ENCODE assay signal across 17 cellular contexts in the genomic region with DNA sequence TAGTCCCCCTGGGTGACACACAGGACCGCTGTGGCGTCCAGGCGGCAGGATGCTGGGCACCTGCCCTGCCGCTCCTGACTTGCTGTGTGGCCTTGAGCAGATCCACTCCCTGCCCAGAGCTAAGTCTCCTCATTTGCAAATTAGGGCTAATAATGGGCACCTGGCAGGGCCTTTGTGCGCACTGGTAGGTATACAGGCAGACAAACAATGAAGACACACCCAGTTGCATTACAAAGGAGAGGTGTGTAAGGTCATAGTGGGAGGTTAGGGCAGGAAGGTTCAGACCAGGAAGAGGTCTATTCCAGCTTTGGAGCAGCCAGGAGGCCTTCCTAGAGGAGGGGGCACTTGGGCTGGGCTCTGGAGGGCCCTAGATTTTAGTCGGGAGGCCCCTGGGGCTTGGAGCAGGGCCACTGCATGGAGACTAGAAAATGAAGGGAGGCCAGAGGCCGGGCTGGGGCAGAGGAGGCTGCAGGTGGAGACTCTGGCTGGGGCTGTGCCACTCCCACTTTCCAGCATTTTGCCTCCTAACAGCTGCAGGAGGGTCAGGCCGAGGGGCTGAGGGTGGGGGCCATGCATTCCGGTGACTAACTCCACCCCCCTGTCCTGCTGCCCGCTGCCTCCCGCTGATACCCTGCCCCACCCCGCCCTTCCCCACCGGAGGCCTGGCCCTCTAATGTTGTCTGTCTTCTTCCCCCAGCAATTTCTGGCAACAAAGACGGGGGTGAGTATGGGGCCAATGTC. TPM values are rescaled to one million over a fixed set of nuclear protein-coding genes. Genes with fewer than 3 reads are reported as not detected.
DNase-seq lines count a peak whose midpoint lies in the region; ATAC-seq, FAIRE-seq and TF ChIP-seq lines count a peak whose summit lies in the region.
"Had no signal": no experiment of that assay in that cellular context is flagged by ENCODE, and none has a peak within 500 bp of the region (broad histone marks: within the 10 kb centered on the region; RNA-seq: fewer than 3 reads in every experiment).

No MANE protein-coding gene starts in this region.

- no peak overlapping the region for H2AFZ ChIP-seq in endothelial cell of umbilical vein (ENCODE audit: low read depth, low read length)

- peaks cover 4 to 14% (median 11%) of the 10 kb centered on the region in 10 experiments; a peak in 16 of 20 replicates for H3K4me1 ChIP-seq in BLaER1 treated with 17β-estradiol and CSF1 and Interleukin-3, amounts not matched to agents 10 nM and 100 nM
- H3K4me1 ChIP-seq in endothelial cell of umbilical vein (ENCODE audit: control insufficient read depth, extremely low read depth, insufficient read depth, low read length), result no peaks in the 10 kb centered on the region
- no peaks in the 10 kb centered on the region for H3K4me1 ChIP-seq in right lobe of liver
- H3K4me1 ChIP-seq: SJSA1 had no signal

- no peak for FAIRE-seq in endothelial cell of umbilical vein (lab: Jason Lieb, UNC)
- FAIRE-seq: urothelium cell line had no signal

- no peak overlapping the region for H3K4me3 ChIP-seq in BLaER1 treated with 17β-estradiol and CSF1 and Interleukin-3, amounts not matched to agents 10 nM and 100 nM
- H3K4me3 ChIP-seq in endothelial cell of umbilical vein (replicated peaks in 1 of 3; ENCODE audit: insufficient read depth in 1 of 3, low read depth in 1 of 3, low read length in 3 of 3) (no peak overlapping the region), right lobe of liver (no peak overlapping the region)
- H3K4me3 ChIP-seq: sigmoid colon, SJSA1 had no signal

- no peaks in the 10 kb centered on the region for H3K9me1 ChIP-seq in endothelial cell of umbilical vein (replicated peaks; ENCODE audit: control insufficient read depth, extremely low read depth, insufficient read depth, low read length)

- TF ChIP-seq POLR2A in endothelial cell of umbilical vein (IDR thresholded peaks at IDR 0.05; ENCODE audit: low read depth, low read length), result no peak
- no peak for TF ChIP-seq POLR2A in right lobe of liver (IDR thresholded peaks at IDR 0.05)

- no peaks in the 10 kb centered on the region for H3K79me2 ChIP-seq in endothelial cell of umbilical vein (ENCODE audit: control insufficient read depth, insufficient read depth, low read length)

- DNase-seq in NCI-H1417 treated with DMSO at 0.1 percent for 48 hours (lab: John Stamatoyannopoulos, UW) (peak; percentile 16), endothelial cell of umbilical vein (ENCODE audit: low read depth, low spot score) (no peak), right lobe of liver (peak in 2 of 3 donors; percentile 17 to 48), 8988T (no peak), NCI-H82 treated with DMSO at 0.1 percent for 48 hours (lab: John Stamatoyannopoulos, UW; ENCODE audit: unreplicated experiment) (no peak)
- DNase-seq: activated T-cell treated with anti-CD3 and anti-CD28 coated beads, Interleukin-2, amount 50 U/mL, for 4 hours; caudate nucleus; NCI-H187; sigmoid colon; stimulated activated naive CD4-positive, alpha-beta T cell; T1000 had no signal

- no peak overlapping the region for H3K27ac ChIP-seq in BLaER1 treated with 17β-estradiol and CSF1 and Interleukin-3, amounts not matched to agents 10 nM and 100 nM
- H3K27ac ChIP-seq in endothelial cell of umbilical vein (ENCODE audit: insufficient read depth, low read depth, low read length) (no peak overlapping the region), right lobe of liver (no peak overlapping the region)
- H3K27ac ChIP-seq: sigmoid colon, SJSA1 had no signal

- POLR2A ChIA-PET in endothelial cell of umbilical vein (lab: Charles Lee), result no interaction called here

- no peak for TF ChIP-seq CTCF in endothelial cell of umbilical vein (IDR thresholded peaks at IDR 0.05; ENCODE audit: extremely low read depth in 1 of 2, insufficient read depth in 1 of 2, low read depth in 1 of 2, low read length in 2 of 2)
- TF ChIP-seq CTCF in right lobe of liver (IDR thresholded peaks at IDR 0.05), result no peak

- no TSS peak for BruUV-seq in endothelial cell of umbilical vein (replicated peaks; lab: Mats Ljungman, UMichigan)

- WGBS in right lobe of liver (ENCODE audit: insufficient coverage, low coverage, low lambda C conversion rate, missing lambda C conversion rate), result 50% methylated on average over 10 of the region's 14 CpGs

- intact Hi-C loops in endothelial cell of umbilical vein (cut with micrococcal nuclease), result no loop called here
- intact Hi-C loops in right lobe of liver (cut with DNase I), result no loop called here

- CTCF ChIA-PET in endothelial cell of umbilical vein (lab: Charles Lee), result interaction anchor here (0.5 to 5.7 kb wide), 3 partner anchors 109 to 112 kb away, joined by 3 to 71 read pairs (median 3); a partner anchor contains a TSS

- H3K27me3 ChIP-seq in BLaER1 treated with 17β-estradiol and CSF1 and Interleukin-3, amounts not matched to agents 10 nM and 100 nM, result no peaks in the 10 kb centered on the region
- H3K27me3 ChIP-seq in endothelial cell of umbilical vein (ENCODE audit: control insufficient read depth in 2 of 2, insufficient read depth in 2 of 2, low read length in 2 of 2), result peaks cover 5% of the 10 kb centered on the region in 2 experiments
- H3K27me3 ChIP-seq in right lobe of liver, result no peaks in the 10 kb centered on the region

- ATAC-seq in right lobe of liver (no peak), GM18907 (IDR thresholded peaks at IDR 0.05; ENCODE audit: unreplicated experiment) (no peak), GM19351 (IDR thresholded peaks at IDR 0.05; ENCODE audit: unreplicated experiment) (no peak)
- ATAC-seq: activated T-cell treated with anti-CD3 and anti-CD28 coated beads, Interleukin-2, amount 50 U/mL, for 4 hours; HCT116 had no signal

- H3K9me3 ChIP-seq in BLaER1 treated with 17β-estradiol and CSF1 and Interleukin-3, amounts not matched to agents 10 nM and 100 nM (replicated peaks in 1 of 11), result no peaks in the 10 kb centered on the region
- H3K9me3 ChIP-seq in endothelial cell of umbilical vein (replicated peaks; ENCODE audit: control insufficient read depth, insufficient read depth, low read length) (no peaks in the 10 kb centered on the region), right lobe of liver (no peaks in the 10 kb centered on the region)
- H3K9me3 ChIP-seq: sigmoid colon, SJSA1 had no signal

- H3K9ac ChIP-seq in BLaER1 treated with 17β-estradiol and CSF1 and Interleukin-3, amounts not matched to agents 10 nM and 100 nM, result no peak overlapping the region
- H3K9ac ChIP-seq in endothelial cell of umbilical vein (replicated peaks; ENCODE audit: extremely low read depth, insufficient read depth, low read length), result no peak overlapping the region

- H4K20me1 ChIP-seq in BLaER1 treated with 17β-estradiol and CSF1 and Interleukin-3, amounts not matched to agents 10 nM and 100 nM, result peaks cover 0 to 14% (median 0%) of the 10 kb centered on the region in 11 experiments; a peak in 2 of 22 replicates
- no peaks in the 10 kb centered on the region for H4K20me1 ChIP-seq in endothelial cell of umbilical vein (replicated peaks; ENCODE audit: control insufficient read depth, extremely low read depth, insufficient read depth, low read length)

- H3K36me3 ChIP-seq in BLaER1 treated with 17β-estradiol and CSF1 and Interleukin-3, amounts not matched to agents 10 nM and 100 nM, result no peaks in the 10 kb centered on the region
- H3K36me3 ChIP-seq in endothelial cell of umbilical vein (ENCODE audit: control insufficient read depth in 2 of 2, extremely low read depth in 1 of 2, insufficient read depth in 2 of 2, low read length in 2 of 2), result no peaks in the 10 kb centered on the region
- no peaks in the 10 kb centered on the region for H3K36me3 ChIP-seq in right lobe of liver
- H3K36me3 ChIP-seq: sigmoid colon, SJSA1 had no signal

- dilution Hi-C loops in endothelial cell of umbilical vein (cut with MboI; ENCODE audit: extremely low pct_ligation_motif_present, low sequenced_read_pairs), result no loop called here

- H3K4me2 ChIP-seq in BLaER1 treated with 17β-estradiol and CSF1 and Interleukin-3, amounts not matched to agents 10 nM and 100 nM, result peak overlapping the region in 9 of 11 experiments; percentile 37 to 60 (median 51); a peak in 15 of 22 replicates
- H3K4me2 ChIP-seq in endothelial cell of umbilical vein (ENCODE audit: insufficient read depth, low read length), result no peak overlapping the region

TF ChIP-seq in endothelial cell of umbilical vein, 7 proteins besides CTCF, POLR2A, EP300 and RAD21:
- no peak for TF ChIP-seq GATA2 (IDR thresholded peaks at IDR 0.05; ENCODE audit: insufficient read depth, insufficient read length, low read depth, low read length)
- peak; percentile 13 for TF ChIP-seq EZH2 (IDR thresholded peaks at IDR 0.05; ENCODE audit: borderline replicate concordance, low read depth, low read length, severe bottlenecking)

RNA-seq across cellular contexts. Expression of a gene that starts 28.5 kb away (rescaled TPM):
- total RNA-seq in endothelial cell of umbilical vein (0.07 TPM in 1 of 2 replicates, not detected in the other), right lobe of liver (1 to 10 TPM in 1 of 6 experiments, under 1 TPM in 4, not detected in 1; 0.11 to 1.0 (median 0.39) TPM)
- polyA plus RNA-seq in endothelial cell of umbilical vein, result 0.03 and 0.10 TPM in 2 replicates
- polyA plus RNA-seq in endothelial cell of umbilical vein (2011; cell fraction: cytosol; rRNA removed), result 0.03 TPM in 2 replicates
- 0.07 and 0.43 TPM in 2 replicates for polyA plus RNA-seq in endothelial cell of umbilical vein (2011; cell fraction: nucleus; rRNA removed)
- polyA plus RNA-seq in endothelial cell of umbilical vein (2012), result 0.03 and 0.25 TPM in 2 replicates
- polyA minus RNA-seq in endothelial cell of umbilical vein, result not detected in 2 replicates
- not detected for polyA minus RNA-seq in endothelial cell of umbilical vein (2011; cell fraction: cytosol; rRNA and poly(A)+ RNA removed)
- polyA minus RNA-seq in endothelial cell of umbilical vein (2011; cell fraction: nucleus; rRNA and poly(A)+ RNA removed), result 0.05 TPM in 1 of 2 replicates, not detected in the other
- total RNA-seq: SJSA1 had no signal

RNA-seq across cellular contexts. Expression of a gene that starts 28.6 kb away (rescaled TPM):
- 46.9 and 47.9 TPM in 2 replicates for total RNA-seq in endothelial cell of umbilical vein
- 60.3 and 65.1 TPM in 2 replicates for polyA plus RNA-seq in endothelial cell of umbilical vein
- polyA plus RNA-seq in endothelial cell of umbilical vein (2011; cell fraction: cytosol; rRNA removed), result 60.4 and 62.6 TPM in 2 replicates
- polyA plus RNA-seq in endothelial cell of umbilical vein (2011; cell fraction: nucleus; rRNA removed), result 149 and 162 TPM in 2 replicates
- 46.4 and 58.9 TPM in 2 replicates for polyA plus RNA-seq in endothelial cell of umbilical vein (2012)
- polyA minus RNA-seq in endothelial cell of umbilical vein, result 54.4 and 65.2 TPM in 2 replicates
- polyA minus RNA-seq in endothelial cell of umbilical vein (2011; cell fraction: cytosol; rRNA and poly(A)+ RNA removed), result 24.6 TPM
- polyA minus RNA-seq in endothelial cell of umbilical vein (2011; cell fraction: nucleus; rRNA and poly(A)+ RNA removed), result 22.0 and 32.4 TPM in 2 replicates
- total RNA-seq in right lobe of liver, result 10 to 100 TPM; 25.9 to 63.6 (median 31.7) TPM

Comparison
In these comparisons a context has a peak if more than half of its experiments do, and no peak if none do; other contexts are left out.
1. DNase-seq: peak in NCI-H1417 treated with DMSO at 0.1 percent for 48 hours (single experiment) and right lobe of liver (2 of 3); none in endothelial cell of umbilical vein (single experiment), 8988T (single experiment) and NCI-H82 treated with DMSO at 0.1 percent for 48 hours (single experiment).